In genomic region chr13:94123543-94123942, GRCh38 we compare ENCODE assay signal across 2 cellular contexts.
TF ChIP-seq lines count a peak whose summit lies in the region.

No MANE protein-coding gene starts in this region.

TF ChIP-seq in liver, 16 proteins besides CTCF, POLR2A, EP300 and RAD21 (continued from another document):
- TF ChIP-seq REST (IDR thresholded peaks at IDR 0.05) (no peak), FOXA2 (IDR thresholded peaks at IDR 0.05) (no peak), JUND (IDR thresholded peaks at IDR 0.05) (no peak)

TF ChIP-seq in SK-N-SH, 30 proteins besides CTCF, POLR2A, EP300 and RAD21 (continued from another document):
- no peak for TF ChIP-seq IRF3 (IDR thresholded peaks at IDR 0.05; ENCODE audit: low read depth, low read length)
- no peak for TF ChIP-seq YY1 (IDR thresholded peaks at IDR 0.05; ENCODE audit: low read depth)
- TF ChIP-seq FOXJ3 (CRISPR knock-in tag; IDR thresholded peaks at IDR 0.05): no peak
- no peak for TF ChIP-seq RXRA (IDR thresholded peaks at IDR 0.05; ENCODE audit: borderline replicate concordance, low read depth)
- no peak for TF ChIP-seq FOSL2 (IDR thresholded peaks at IDR 0.05; ENCODE audit: borderline replicate concordance, low read depth)
- TF ChIP-seq JUND (IDR thresholded peaks at IDR 0.05): no peak
- TF ChIP-seq USF2 (IDR thresholded peaks at IDR 0.05; ENCODE audit: borderline replicate concordance, low read depth, low read length): no peak
- TF ChIP-seq RCOR1 (IDR thresholded peaks at IDR 0.05; ENCODE audit: low read length): no peak
- TF ChIP-seq REST (IDR thresholded peaks at IDR 0.05; ENCODE audit: low read depth, low read length): no peak
